In the genomic region with DNA sequence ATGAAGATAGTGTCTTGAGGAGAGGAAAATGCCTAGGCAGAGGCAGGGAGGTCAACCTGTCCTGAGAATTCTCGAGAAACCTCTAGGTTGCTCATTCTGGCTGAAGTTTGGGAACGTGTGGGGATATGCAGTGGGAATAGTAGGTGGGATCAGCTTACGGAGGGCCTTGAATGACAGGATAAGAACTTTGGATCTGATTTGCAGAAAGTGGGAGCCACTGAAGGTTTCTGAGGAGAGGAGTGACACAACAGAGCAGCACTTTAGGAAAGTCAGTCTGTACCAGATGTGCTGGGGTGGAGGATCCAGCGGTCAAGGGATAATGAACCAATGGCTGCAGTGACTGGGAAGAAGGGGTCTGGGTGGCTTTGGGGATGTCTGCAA, we compare ENCODE assay signal across 10 cellular contexts. TPM values are rescaled to one million over a fixed set of nuclear protein-coding genes. Genes with fewer than 3 reads are reported as not detected.
A peak's percentile ranks its signal among the peaks of the same experiment; 100 is the strongest.
DNase-seq lines count a peak whose midpoint lies in the region; ATAC-seq, FAIRE-seq and TF ChIP-seq lines count a peak whose summit lies in the region.
"Had no signal": no experiment of that assay in that cellular context is flagged by ENCODE, and none has a peak within 500 bp of the region (broad histone marks: within the 10 kb centered on the region; RNA-seq: fewer than 3 reads in every experiment).

No MANE protein-coding gene starts in this region.

- H3K27me3 ChIP-seq in esophagus squamous epithelium, result no peaks in the 10 kb centered on the region

- CTCF ChIA-PET in T-cell (lab: Charles Lee), result no interaction called here

- peaks cover 3% of the 10 kb centered on the region for H3K36me3 Mint-ChIP-seq in T-cell
- peaks cover 57% of the 10 kb centered on the region for H3K36me3 Mint-ChIP-seq in stimulated activated effector memory CD8-positive, alpha-beta T cell treated with anti-CD3 and anti-CD28 coated beads, Interleukin-12 subunit alpha, Interleukin-12 subunit beta, amount 100 ng/mL, for 72 hours

- no peak for TF ChIP-seq CTCF in esophagus squamous epithelium (IDR thresholded peaks at IDR 0.05)

- H3K9me3 Mint-ChIP-seq in T-cell, result no peaks in the 10 kb centered on the region
- H3K9me3 Mint-ChIP-seq in stimulated activated effector memory CD8-positive, alpha-beta T cell treated with anti-CD3 and anti-CD28 coated beads, Interleukin-12 subunit alpha, Interleukin-12 subunit beta, amount 100 ng/mL, for 72 hours, result no peaks in the 10 kb centered on the region

- intact Hi-C loops in esophagus squamous epithelium (cut with DNase I), result no loop called here

- no peaks in the 10 kb centered on the region for H3K9me3 ChIP-seq in esophagus squamous epithelium

- peaks cover 0 to 25% (median 0%) of the 10 kb centered on the region in 3 donors for H3K36me3 ChIP-seq in esophagus squamous epithelium

- H3K4me3 ChIP-seq in esophagus squamous epithelium, result peak overlapping the region in 3 of 4 donors; percentile 64 to 84 (median 73)

- TF ChIP-seq POLR2A in esophagus squamous epithelium (IDR thresholded peaks at IDR 0.05), result no peak

- H3K4me3 Mint-ChIP-seq in T-cell, result peak overlapping the region; percentile 81 to 88 (median 83)
- peak overlapping the region; percentile 85 for H3K4me3 Mint-ChIP-seq in stimulated activated effector memory CD8-positive, alpha-beta T cell treated with anti-CD3 and anti-CD28 coated beads, Interleukin-12 subunit alpha, Interleukin-12 subunit beta, amount 100 ng/mL, for 72 hours

- peaks cover 62 to 75% (median 69%) of the 10 kb centered on the region in 3 donors for H3K4me1 Mint-ChIP-seq in T-cell
- peaks cover 60% of the 10 kb centered on the region for H3K4me1 Mint-ChIP-seq in stimulated activated effector memory CD8-positive, alpha-beta T cell treated with anti-CD3 and anti-CD28 coated beads, Interleukin-12 subunit alpha, Interleukin-12 subunit beta, amount 100 ng/mL, for 72 hours

- POLR2A ChIA-PET in T-cell (lab: Charles Lee), result no interaction called here

- DNase-seq in GM18507 (ENCODE audit: extremely low spot score, insufficient read length, low read depth) (no peak), T-cell (no peak), esophagus squamous epithelium (lab: John Stamatoyannopoulos, UW) (no peak), H4 (ENCODE audit: low spot score) (no peak), glomerular visceral epithelial cell (ENCODE audit: extremely low spot score) (no peak), dermis blood vessel endothelial cell (no peak)
- no peak for DNase-seq in stimulated activated effector memory CD8-positive, alpha-beta T cell treated with anti-CD3 and anti-CD28 coated beads, Interleukin-12 subunit alpha, Interleukin-12 subunit beta, amount 100 ng/mL, for 72 hours (ENCODE audit: low spot score in 2 of 2)
- DNase-seq: NCI-H748 treated with DMSO at 0.1 percent for 48 hours; stimulated activated CD4-positive, alpha-beta T cell treated with anti-CD3 and anti-CD28 coated beads, Interleukin-12 subunit alpha, Interleukin-12 subunit beta, amount 100 ng/mL, for 4 hours had no signal

- peak overlapping the region; percentile 57 to 98 (median 92) for H3K27ac ChIP-seq in esophagus squamous epithelium

- H3K27me3 Mint-ChIP-seq in T-cell, result no peaks in the 10 kb centered on the region

- WGBS in esophagus squamous epithelium, 2 donors, result 76 to 80% methylated on average over 4 of the region's 4 CpGs

- H3K4me1 ChIP-seq in esophagus squamous epithelium, result peaks cover 58 to 95% (median 84%) of the 10 kb centered on the region in 3 donors

- peak; percentile 67 for FAIRE-seq in GM18507 (lab: Jason Lieb, UNC)
- FAIRE-seq: colon had no signal

- H3K27ac Mint-ChIP-seq in T-cell, result peak overlapping the region; percentile 80 to 81
- H3K27ac Mint-ChIP-seq in stimulated activated effector memory CD8-positive, alpha-beta T cell treated with anti-CD3 and anti-CD28 coated beads, Interleukin-12 subunit alpha, Interleukin-12 subunit beta, amount 100 ng/mL, for 72 hours, result peak overlapping the region; percentile 91

- ATAC-seq in T-cell (replicated peaks in 1 of 4), result no peak
- no peak for ATAC-seq in stimulated activated effector memory CD8-positive, alpha-beta T cell treated with anti-CD3 and anti-CD28 coated beads, Interleukin-12 subunit alpha, Interleukin-12 subunit beta, amount 100 ng/mL, for 72 hours

RNA-seq across cellular contexts. Expression of a gene that starts 2.4 kb away (rescaled TPM):
- 10 to 100 TPM; 53.4 to 99.6 (median 69.0) TPM for total RNA-seq in T-cell
- total RNA-seq in esophagus squamous epithelium, result 100 to 1,000 TPM in 3 of 4 donors, 10 to 100 TPM in 1; 70.9 to 137 (median 108) TPM
- 6.7 and 15.7 TPM in 2 replicates for total RNA-seq in H4 (2014; rRNA removed; shearing (Covaris generic))
- total RNA-seq in dermis blood vessel endothelial cell, result 8.5 and 14.1 TPM in 2 replicates
